Comparison of ENCODE assay signal across 11 cellular contexts in the genomic region with DNA sequence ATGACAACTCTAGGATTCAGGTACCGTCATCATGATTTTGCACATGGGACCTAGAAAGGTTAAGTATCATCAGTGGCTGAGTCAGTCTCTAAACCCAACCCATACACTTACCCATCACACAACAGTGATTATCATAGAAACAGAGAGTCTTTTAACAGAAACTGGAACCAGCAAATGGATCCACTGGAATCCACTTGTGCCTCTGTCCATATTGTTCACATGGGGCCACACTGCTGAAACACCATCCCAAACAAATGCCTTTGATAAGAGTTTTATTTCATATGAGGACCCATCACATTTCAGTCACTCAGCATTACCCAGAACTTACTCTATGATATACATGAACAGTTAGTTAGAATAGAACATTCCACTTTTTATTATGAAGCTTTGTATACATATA.
"Had no signal": no experiment of that assay in that cellular context is flagged by ENCODE, and none has a peak within 500 bp of the region (broad histone marks: within the 10 kb centered on the region; RNA-seq: fewer than 3 reads in every experiment).

No MANE protein-coding gene starts in this region.

- H3K27ac ChIP-seq: GM23248 had no signal

- DNase-seq: GM23248, GOT3, H7, H9, HCEC 1CT, HFFc6 had no signal

- FAIRE-seq: H1, H54 had no signal

- H3K36me3 ChIP-seq: HAP-1 had no signal

- ATAC-seq: GM23338, HCT116 had no signal

- H3K4me2 ChIP-seq: GM23338 had no signal

- H2AFZ ChIP-seq: GM23248, GM23338 had no signal

- H3K9ac ChIP-seq: GM23248 had no signal

- H3K4me3 ChIP-seq: GM23248, GM23338, HAP-1 had no signal
